In the genomic region with DNA sequence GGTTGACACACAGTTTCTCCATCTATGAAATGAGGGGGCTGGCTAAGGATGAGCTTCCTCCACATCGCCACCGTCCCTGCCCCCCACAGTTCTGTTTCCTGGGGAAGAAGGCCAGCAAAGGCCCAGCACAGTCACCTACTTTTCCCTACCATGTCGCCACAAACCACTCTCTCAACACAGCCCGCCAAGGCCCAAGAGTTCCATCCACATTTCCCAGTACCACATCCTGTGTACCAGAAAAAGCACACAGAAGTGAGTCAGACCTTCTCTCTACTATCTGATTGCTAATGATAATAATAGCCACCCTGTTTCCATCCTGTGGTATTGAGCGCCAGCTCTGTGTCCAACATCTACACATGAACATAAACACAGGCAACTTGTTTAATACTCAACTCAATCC, we compare ENCODE assay signal across 1 cellular context.
TF ChIP-seq lines count a peak whose summit lies in the region.

No MANE protein-coding gene starts in this region.

TF ChIP-seq in HepG2, 621 proteins besides CTCF, POLR2A, EP300 and RAD21 (continued from another document):
- TF ChIP-seq, protein P1, sequence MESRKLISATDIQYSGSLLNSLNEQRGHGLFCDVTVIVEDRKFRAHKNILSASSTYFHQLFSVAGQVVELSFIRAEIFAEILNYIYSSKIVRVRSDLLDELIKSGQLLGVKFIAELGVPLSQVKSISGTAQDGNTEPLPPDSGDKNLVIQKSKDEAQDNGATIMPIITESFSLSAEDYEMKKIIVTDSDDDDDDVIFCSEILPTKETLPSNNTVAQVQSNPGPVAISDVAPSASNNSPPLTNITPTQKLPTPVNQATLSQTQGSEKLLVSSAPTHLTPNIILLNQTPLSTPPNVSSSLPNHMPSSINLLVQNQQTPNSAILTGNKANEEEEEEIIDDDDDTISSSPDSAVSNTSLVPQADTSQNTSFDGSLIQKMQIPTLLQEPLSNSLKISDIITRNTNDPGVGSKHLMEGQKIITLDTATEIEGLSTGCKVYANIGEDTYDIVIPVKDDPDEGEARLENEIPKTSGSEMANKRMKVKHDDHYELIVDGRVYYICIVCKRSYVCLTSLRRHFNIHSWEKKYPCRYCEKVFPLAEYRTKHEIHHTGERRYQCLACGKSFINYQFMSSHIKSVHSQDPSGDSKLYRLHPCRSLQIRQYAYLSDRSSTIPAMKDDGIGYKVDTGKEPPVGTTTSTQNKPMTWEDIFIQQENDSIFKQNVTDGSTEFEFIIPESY (CRISPR knock-in tag; IDR thresholded peaks at IDR 0.05) = peak; percentile 59; the same call in 1 of the 2 replicates
